26 cellular contexts compared by ENCODE assay signal in the genomic region with DNA sequence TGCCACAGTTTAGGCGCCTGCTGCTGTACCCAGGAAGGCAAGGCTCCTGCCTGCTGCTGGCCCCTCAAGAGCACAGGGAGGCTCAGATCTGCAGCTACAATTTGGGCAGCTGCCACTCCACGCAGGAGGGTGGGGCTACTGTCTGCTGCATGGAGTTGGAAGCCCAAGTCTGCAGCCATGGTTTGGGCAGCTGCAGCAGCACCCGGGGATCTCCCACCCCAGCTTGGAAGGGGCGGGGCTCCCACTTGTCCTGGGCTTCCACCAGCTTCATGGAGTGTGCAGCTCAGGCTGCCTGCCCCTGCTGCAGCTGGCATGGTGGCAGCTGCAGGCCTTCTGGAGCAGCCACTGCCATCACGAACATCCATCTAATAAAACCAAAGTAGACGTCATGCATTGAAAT.
A peak's percentile ranks its signal among the peaks of the same experiment; 100 is the strongest.
DNase-seq lines count a peak whose midpoint lies in the region; ATAC-seq, FAIRE-seq and TF ChIP-seq lines count a peak whose summit lies in the region.
"Had no signal": no experiment of that assay in that cellular context is flagged by ENCODE, and none has a peak within 500 bp of the region (broad histone marks: within the 10 kb centered on the region; RNA-seq: fewer than 3 reads in every experiment).

No MANE protein-coding gene starts in this region.

- POLR2A ChIA-PET in H1 (lab: Charles Lee; ENCODE audit: partially characterized antibody): no interaction called here
- POLR2A ChIA-PET in activated CD8-positive, alpha-beta T cell treated with anti-CD3 and anti-CD28 coated beads, Interleukin-2, amount 10 ng/mL, durations not matched to agents 7 days and 5 days (lab: Charles Lee): no interaction called here

- H2BK12ac ChIP-seq in H1 (ENCODE audit: low read depth, low read length): no peak overlapping the region

- H3K4me3 ChIP-seq in OCI-LY3 (ENCODE audit: low read length) (no peak overlapping the region), H1 (ENCODE audit: extremely low read depth in 1 of 4, insufficient read depth in 2 of 4, low read depth in 3 of 4, low read length in 4 of 4) (no peak overlapping the region), aorta (ENCODE audit: low read length in 2 of 2) (no peak overlapping the region), tibial nerve (no peak overlapping the region), sigmoid colon (no peak overlapping the region)
- H3K4me3 ChIP-seq: K562 had no signal

- no peak overlapping the region for H3K14ac ChIP-seq in H1 (ENCODE audit: insufficient read length)

- TF ChIP-seq CTCF in OCI-LY3 (IDR thresholded peaks at IDR 0.05; ENCODE audit: low read depth, low read length) (no peak), H1 (IDR thresholded peaks at IDR 0.05; ENCODE audit: control extremely low read depth in 1 of 3, insufficient read depth in 1 of 3, low read depth in 1 of 3, low read length in 3 of 3) (no peak), tibial nerve (IDR thresholded peaks at IDR 0.05) (no peak), sigmoid colon (IDR thresholded peaks at IDR 0.05) (no peak)

- H2AK5ac ChIP-seq in H1 (ENCODE audit: low read depth, low read length): no peak overlapping the region

- H2BK5ac ChIP-seq in H1 (ENCODE audit: low read depth, low read length): no peak overlapping the region

- no peak overlapping the region for H3K23ac ChIP-seq in H1 (ENCODE audit: insufficient read length)

- H3K27me3 ChIP-seq in OCI-LY3 (ENCODE audit: low read depth, low read length): no peaks in the 10 kb centered on the region
- no peaks in the 10 kb centered on the region for H3K27me3 ChIP-seq in H1 (replicated peaks in 1 of 4; ENCODE audit: control insufficient read depth in 3 of 4, extremely low read depth in 1 of 4, insufficient read depth in 3 of 4, low read length in 3 of 4)
- no peaks in the 10 kb centered on the region for H3K27me3 ChIP-seq in aorta (ENCODE audit: control insufficient read depth in 1 of 2, insufficient read depth in 2 of 2, low read length in 1 of 2)
- no peaks in the 10 kb centered on the region for H3K27me3 ChIP-seq in tibial nerve
- H3K27me3 ChIP-seq in sigmoid colon: no peaks in the 10 kb centered on the region

- no peaks in the 10 kb centered on the region for H3K4me1 Mint-ChIP-seq in activated CD8-positive, alpha-beta T cell treated with anti-CD3 and anti-CD28 coated beads, Interleukin-2, amount 10 ng/mL, durations not matched to agents 7 days and 5 days (ENCODE audit: low read depth)
- H3K4me1 Mint-ChIP-seq: CD8-positive, alpha-beta memory T cell had no signal

- no peak overlapping the region for H2BK120ac ChIP-seq in H1 (replicated peaks; ENCODE audit: low read depth, low read length)

- no peak overlapping the region for H2AFZ ChIP-seq in OCI-LY3 (ENCODE audit: low read depth, low read length)
- H2AFZ ChIP-seq in H1 (ENCODE audit: low read length): no peak overlapping the region

- TF ChIP-seq POLR2A in H1 (IDR thresholded peaks at IDR 0.05; ENCODE audit: control extremely low read depth in 1 of 2, low read depth in 2 of 2, low read length in 2 of 2) (no peak), tibial nerve (IDR thresholded peaks at IDR 0.05) (no peak), sigmoid colon (IDR thresholded peaks at IDR 0.05) (no peak)

- DNase-seq in NCI-H510A treated with DMSO at 0.1 percent for 48 hours (lab: John Stamatoyannopoulos, UW) (peak; percentile 14), NCI-H510A (lab: John Stamatoyannopoulos, UW) (no peak), H1 (ENCODE audit: low read depth in 1 of 2, low spot score in 2 of 2) (no peak), aorta (no peak), tibial nerve (ENCODE audit: low spot score in 2 of 2) (no peak), sigmoid colon (no peak)
- no peak for DNase-seq in activated CD8-positive, alpha-beta T cell treated with anti-CD3 and anti-CD28 coated beads, Interleukin-2, amount 10 ng/mL, durations not matched to agents 7 days and 5 days
- DNase-seq: AML-193; Calu3; CD8-positive, alpha-beta memory T cell; DMS153; H9; NCI-H1092; NCI-H146; NCI-H2029; NCI-H2171; NCI-H345; NCI-H526 had no signal

- H2BK15ac ChIP-seq in H1 (ENCODE audit: low read length): no peak overlapping the region

- H3K4ac ChIP-seq in H1 (replicated peaks; ENCODE audit: insufficient read length, low read depth, low read length): no peak overlapping the region

- no peak overlapping the region for H3K4me3 Mint-ChIP-seq in activated CD8-positive, alpha-beta T cell treated with anti-CD3 and anti-CD28 coated beads, Interleukin-2, amount 10 ng/mL, durations not matched to agents 7 days and 5 days
- H3K4me3 Mint-ChIP-seq: CD8-positive, alpha-beta memory T cell; H9 had no signal

- peak overlapping the region; percentile 8; the same call in 1 of the 2 replicates for H3K27ac ChIP-seq in OCI-LY3 (ENCODE audit: low read length)
- no peak overlapping the region for H3K27ac ChIP-seq in H1 (ENCODE audit: low read depth, low read length)
- H3K27ac ChIP-seq in aorta (ENCODE audit: low read depth in 1 of 2, low read length in 2 of 2): no peak overlapping the region
- H3K27ac ChIP-seq in tibial nerve: no peak overlapping the region
- no peak overlapping the region for H3K27ac ChIP-seq in sigmoid colon
- H3K27ac ChIP-seq: C4-2B, HL-60 had no signal

- no peaks in the 10 kb centered on the region for H3K36me3 Mint-ChIP-seq in activated CD8-positive, alpha-beta T cell treated with anti-CD3 and anti-CD28 coated beads, Interleukin-2, amount 10 ng/mL, durations not matched to agents 7 days and 5 days (ENCODE audit: low read depth)
- H3K36me3 Mint-ChIP-seq: CD8-positive, alpha-beta memory T cell had no signal

- no peaks in the 10 kb centered on the region for H3K79me1 ChIP-seq in H1 (ENCODE audit: low read depth, low read length)

- WGBS in H1 (ENCODE audit: extremely low coverage in 1 of 2, insufficient coverage in 1 of 2, insufficient read length in 1 of 2, insufficient replicate concordance in 2 of 2, low coverage in 1 of 2, low lambda C conversion rate in 2 of 2, missing lambda C conversion rate in 1 of 2), 2 experiments: 83% methylated on average over 6 of the region's 6 CpGs; no CpG with 5 or more reads in 1 of the 2 experiments
- WGBS in aorta, 2 donors: 63 to 83% methylated on average over 6 of the region's 6 CpGs
- WGBS in tibial nerve, 2 donors: 54 to 64% methylated on average over 3 to 4 of the region's 6 CpGs
- WGBS in sigmoid colon, 2 donors: 57 to 70% methylated on average over 6 of the region's 6 CpGs

- H3K4me1 ChIP-seq in OCI-LY3 (ENCODE audit: low read length): peaks cover 14% of the 10 kb centered on the region
- H3K4me1 ChIP-seq in H1 (replicated peaks in 1 of 4; ENCODE audit: control insufficient read depth in 3 of 4, insufficient read depth in 4 of 4, low read length in 3 of 4): no peaks in the 10 kb centered on the region
- H3K4me1 ChIP-seq in aorta (ENCODE audit: control insufficient read depth in 1 of 2, insufficient read depth in 2 of 2, low read length in 2 of 2): no peaks in the 10 kb centered on the region
- no peaks in the 10 kb centered on the region for H3K4me1 ChIP-seq in tibial nerve
- H3K4me1 ChIP-seq in sigmoid colon: no peaks in the 10 kb centered on the region

- CTCF ChIA-PET in H1 (lab: Charles Lee; ENCODE audit: partially characterized antibody): interaction anchor here (1.2 kb wide), 1 partner anchor 16 kb away, joined by 4 read pairs; no protein-coding TSS in a partner anchor
- CTCF ChIA-PET in activated CD8-positive, alpha-beta T cell treated with anti-CD3 and anti-CD28 coated beads, Interleukin-2, amount 10 ng/mL, durations not matched to agents 7 days and 5 days (lab: Charles Lee): no interaction called here

- H3K9me3 Mint-ChIP-seq in activated CD8-positive, alpha-beta T cell treated with anti-CD3 and anti-CD28 coated beads, Interleukin-2, amount 10 ng/mL, durations not matched to agents 7 days and 5 days (ENCODE audit: insufficient read depth): peaks cover 12% of the 10 kb centered on the region

- H3K27ac Mint-ChIP-seq in activated CD8-positive, alpha-beta T cell treated with anti-CD3 and anti-CD28 coated beads, Interleukin-2, amount 10 ng/mL, durations not matched to agents 7 days and 5 days: no peak overlapping the region
- H3K27ac Mint-ChIP-seq: CD8-positive, alpha-beta memory T cell; H9 had no signal

- H3K9ac ChIP-seq in OCI-LY3 (ENCODE audit: low read length): no peak overlapping the region
- H3K9ac ChIP-seq in H1 (replicated peaks in 1 of 4; ENCODE audit: extremely low read depth in 1 of 4, low read depth in 3 of 4, low read length in 3 of 4): no peak overlapping the region

- no peak overlapping the region for H3K56ac ChIP-seq in H1 (replicated peaks; ENCODE audit: insufficient read length, low read depth, low read length)

- peak overlapping the region; percentile 74 for H4K91ac ChIP-seq in H1 (replicated peaks; ENCODE audit: insufficient read length, low read length)

- no peak for FAIRE-seq in H1 (lab: Jason Lieb, UNC)
- FAIRE-seq: GM12891, GM18507, HepG2, K562 had no signal

- ATAC-seq in aorta (ENCODE audit: low FRiP score): peak; percentile 13
- ATAC-seq in activated CD8-positive, alpha-beta T cell treated with anti-CD3 and anti-CD28 coated beads, Interleukin-2, amount 10 ng/mL, durations not matched to agents 7 days and 5 days: no peak
- ATAC-seq: HepG2, K562, Panc1 had no signal

- H3K36me3 ChIP-seq in OCI-LY3 (replicated peaks; ENCODE audit: low read depth, low read length) (no peaks in the 10 kb centered on the region), H1 (ENCODE audit: control insufficient read depth in 2 of 4, insufficient read depth in 4 of 4, low read length in 3 of 4) (no peaks in the 10 kb centered on the region), aorta (ENCODE audit: control insufficient read depth in 1 of 2, insufficient read depth in 2 of 2, low read length in 1 of 2) (no peaks in the 10 kb centered on the region), tibial nerve (no peaks in the 10 kb centered on the region), sigmoid colon (no peaks in the 10 kb centered on the region)

- H2BK20ac ChIP-seq in H1 (ENCODE audit: low read length): no peak overlapping the region

- H3K9me3 ChIP-seq in OCI-LY3 (ENCODE audit: insufficient read depth, low read length): no peaks in the 10 kb centered on the region
- peaks cover 3 to 4% of the 10 kb centered on the region in 2 experiments; a peak in 1 of 4 replicates for H3K9me3 ChIP-seq in H1 (ENCODE audit: insufficient read depth in 2 of 2, low read depth in 1 of 2, low read length in 1 of 2)
- H3K9me3 ChIP-seq in aorta (ENCODE audit: control insufficient read depth, low read length): no peaks in the 10 kb centered on the region
- H3K9me3 ChIP-seq in tibial nerve: no peaks in the 10 kb centered on the region
- no peaks in the 10 kb centered on the region for H3K9me3 ChIP-seq in sigmoid colon

- H4K20me1 ChIP-seq in OCI-LY3 (ENCODE audit: insufficient read depth, low read length) (no peaks in the 10 kb centered on the region), H1 (replicated peaks in 1 of 2; ENCODE audit: control insufficient read depth in 1 of 2, insufficient read depth in 2 of 2, low read length in 2 of 2) (no peaks in the 10 kb centered on the region)

- TF ChIP-seq RAD21 in H1 (IDR thresholded peaks at IDR 0.05 in 1 of 2, conservative IDR thresholded peaks at IDR 0.05 in 1 of 2; ENCODE audit: low read depth in 2 of 2, low read length in 2 of 2): no peak

- no peak overlapping the region for H4K5ac ChIP-seq in H1 (ENCODE audit: insufficient read length, low read depth, low read length)

- no peak overlapping the region for H4K8ac ChIP-seq in H1 (ENCODE audit: extremely low read depth, insufficient read depth, low read length)

- H3K18ac ChIP-seq in H1 (ENCODE audit: extremely low read depth, low read length): no peak overlapping the region

- intact Hi-C loops in aorta (cut with DNase I) (no loop called here), sigmoid colon (cut with DNase I) (no loop called here)

- TF ChIP-seq EP300 in H1 (IDR thresholded peaks at IDR 0.05; ENCODE audit: borderline replicate concordance in 1 of 2, low read depth in 2 of 2, low read length in 2 of 2) (no peak), tibial nerve (IDR thresholded peaks at IDR 0.05) (no peak), sigmoid colon (IDR thresholded peaks at IDR 0.05) (no peak)

- H3K23me2 ChIP-seq in H1 (ENCODE audit: low read depth, low read length): no peaks in the 10 kb centered on the region

- H3K4me2 ChIP-seq in OCI-LY3 (ENCODE audit: low read length) (peak overlapping the region; percentile 26; the same call in 1 of the 2 replicates), H1 (ENCODE audit: insufficient read depth in 1 of 2, low read depth in 2 of 2, low read length in 2 of 2) (no peak overlapping the region)

- no peaks in the 10 kb centered on the region for H3K27me3 Mint-ChIP-seq in activated CD8-positive, alpha-beta T cell treated with anti-CD3 and anti-CD28 coated beads, Interleukin-2, amount 10 ng/mL, durations not matched to agents 7 days and 5 days (ENCODE audit: low read depth)
- H3K27me3 Mint-ChIP-seq: CD8-positive, alpha-beta memory T cell had no signal

- H3K79me2 ChIP-seq in OCI-LY3 (ENCODE audit: low read length) (no peaks in the 10 kb centered on the region), H1 (ENCODE audit: control insufficient read depth in 1 of 2, insufficient read depth in 2 of 2, low read length in 2 of 2) (no peaks in the 10 kb centered on the region)
